Comparison of ENCODE assay signal across 20 cellular contexts in the genomic region with DNA sequence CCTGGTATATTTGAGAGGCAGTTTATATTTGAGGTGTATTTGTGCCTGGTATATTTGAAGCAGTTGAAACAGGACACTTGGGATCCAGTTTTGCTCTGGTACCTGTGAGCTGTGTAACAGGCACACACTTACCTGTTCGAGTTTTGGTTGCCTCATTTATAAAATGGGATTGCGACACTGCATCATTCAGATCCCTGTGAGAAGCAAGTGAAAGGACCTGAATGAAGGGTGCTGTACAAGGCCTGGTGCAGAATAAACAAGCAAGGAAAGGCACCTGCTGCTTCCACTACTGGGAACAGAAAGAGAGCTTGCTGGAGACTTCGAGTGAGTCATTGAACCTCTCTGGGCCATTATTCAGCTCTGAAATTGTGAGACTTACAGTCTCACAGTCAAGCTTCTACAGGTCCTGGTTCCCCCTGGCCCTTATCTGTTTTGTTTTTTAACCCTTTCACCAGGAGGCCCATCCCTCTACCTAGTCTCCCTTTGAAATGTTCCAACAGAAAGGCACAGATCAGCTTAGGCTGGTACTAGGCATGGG. TPM values are rescaled to one million over a fixed set of nuclear protein-coding genes. Genes with fewer than 3 reads are reported as not detected.
DNase-seq lines count a peak whose midpoint lies in the region; FAIRE-seq and TF ChIP-seq lines count a peak whose summit lies in the region.
"Had no signal": no experiment of that assay in that cellular context is flagged by ENCODE, and none has a peak within 500 bp of the region (broad histone marks: within the 10 kb centered on the region; RNA-seq: fewer than 3 reads in every experiment).

No MANE protein-coding gene starts in this region.

- H3K27me3 ChIP-seq in keratinocyte (ENCODE audit: control insufficient read depth, extremely low read depth, insufficient read depth, low read length): no peaks in the 10 kb centered on the region
- H3K27me3 ChIP-seq in endodermal cell (ENCODE audit: control insufficient read depth, insufficient read depth, low read length, poor library complexity, severe bottlenecking): no peaks in the 10 kb centered on the region

- H3K4me1 ChIP-seq in OCI-LY7 (ENCODE audit: insufficient read depth, low read length, poor library complexity, severe bottlenecking): peaks cover 42% of the 10 kb centered on the region
- peaks cover 7% of the 10 kb centered on the region for H3K4me1 ChIP-seq in keratinocyte (ENCODE audit: control insufficient read depth, extremely low read depth, insufficient read depth, low read length)
- no peaks in the 10 kb centered on the region for H3K4me1 ChIP-seq in endodermal cell (ENCODE audit: control insufficient read depth, insufficient read depth, low read length)

- H3K9me3 ChIP-seq in OCI-LY7 (ENCODE audit: low read length) (no peaks in the 10 kb centered on the region; the same call in 1 of the 2 replicates), keratinocyte (ENCODE audit: control insufficient read depth, low read depth, low read length) (no peaks in the 10 kb centered on the region), endodermal cell (ENCODE audit: control insufficient read depth, low read length) (peaks cover 8% of the 10 kb centered on the region)

- POLR2A ChIA-PET in OCI-LY7 (lab: Charles Lee): interaction anchor here (0.6 to 0.7 kb wide), 2 partner anchors 385 to 1561 kb away, joined by 3 to 4 read pairs; no protein-coding TSS in a partner anchor

- H3K4me1 Mint-ChIP-seq in endodermal cell: peaks cover 11% of the 10 kb centered on the region
- H3K4me1 Mint-ChIP-seq: CD4-positive, alpha-beta memory T cell had no signal

- peaks cover 4% of the 10 kb centered on the region for H3K27me3 Mint-ChIP-seq in endodermal cell (ENCODE audit: insufficient read depth)

- H3K9me3 Mint-ChIP-seq in endodermal cell: peaks cover 6% of the 10 kb centered on the region

- no peak overlapping the region for H3K4me3 Mint-ChIP-seq in endodermal cell
- H3K4me3 Mint-ChIP-seq: CD4-positive, alpha-beta memory T cell had no signal

- TF ChIP-seq POLR2A in lower leg skin (IDR thresholded peaks at IDR 0.05): no peak

- peak; percentile 11 for DNase-seq in NCI-H345 (lab: John Stamatoyannopoulos, UW)
- no peak for DNase-seq in NCI-H345 treated with DMSO at 0.1 percent for 48 hours (lab: John Stamatoyannopoulos, UW; ENCODE audit: unreplicated experiment)
- DNase-seq in OCI-LY7 (ENCODE audit: low spot score): no peak
- DNase-seq in keratinocyte (ENCODE audit: low read depth, low spot score): no peak
- no peak for DNase-seq in endodermal cell
- DNase-seq in NCI-H82 treated with DMSO at 0.1 percent for 48 hours (lab: John Stamatoyannopoulos, UW; ENCODE audit: unreplicated experiment): no peak
- no peak for DNase-seq in lower leg skin (ENCODE audit: low spot score in 2 of 2)
- no peak for DNase-seq in AML-193 (lab: John Stamatoyannopoulos, UW)
- DNase-seq: CD4-positive, alpha-beta memory T cell; DMS153; H7; NCI-H1105; NCI-H2081; NCI-H524 treated with DMSO at 0.1 percent for 48 hours; OCI-M1; Right ventricle myocardium superior had no signal

- H2AFZ ChIP-seq in OCI-LY7 (ENCODE audit: low read length) (no peak overlapping the region; the same call in 1 of the 2 replicates), keratinocyte (ENCODE audit: control insufficient read depth, low read length) (no peak overlapping the region)

- 87% methylated on average over 3 of the region's 3 CpGs for WGBS in endodermal cell (ENCODE audit: insufficient coverage in 1 of 2, insufficient read length in 1 of 2), 2 experiments
- 69 to 70% methylated on average over 3 of the region's 3 CpGs for WGBS in lower leg skin, 2 donors

- H3K27ac Mint-ChIP-seq in endodermal cell: no peak overlapping the region

- H3K27ac ChIP-seq in OCI-LY7 (ENCODE audit: low read depth, low read length, poor library complexity, severe bottlenecking): no peak overlapping the region
- H3K27ac ChIP-seq in keratinocyte (ENCODE audit: control insufficient read depth, insufficient read depth, low read length): no peak overlapping the region
- no peak overlapping the region for H3K27ac ChIP-seq in endodermal cell (ENCODE audit: low read depth, low read length)

- no peak overlapping the region for H3K9ac ChIP-seq in keratinocyte (ENCODE audit: control insufficient read depth, extremely low read depth, insufficient read depth, low read length)
- no peak overlapping the region for H3K9ac ChIP-seq in endodermal cell (ENCODE audit: extremely low read depth, low read length, poor library complexity, severe bottlenecking)

- dilution Hi-C loops in keratinocyte (cut with MboI; ENCODE audit: extremely low pct_ligation_motif_present, low sequenced_read_pairs): no loop called here

- no peaks in the 10 kb centered on the region for H4K20me1 ChIP-seq in OCI-LY7 (ENCODE audit: insufficient read depth, low read length)
- no peaks in the 10 kb centered on the region for H4K20me1 ChIP-seq in keratinocyte (ENCODE audit: control insufficient read depth, extremely low read depth, insufficient read depth, low read length)

- TF ChIP-seq CTCF in OCI-LY7 (conservative IDR thresholded peaks at IDR 0.05; ENCODE audit: low read length) (no peak), keratinocyte (optimal IDR thresholded peaks at IDR 0.05 in 1 of 3, IDR thresholded peaks at IDR 0.05 in 1 of 3, conservative IDR thresholded peaks at IDR 0.05 in 1 of 3; ENCODE audit: extremely low read depth in 1 of 3, insufficient read depth in 2 of 3, low read length in 3 of 3) (no peak), endodermal cell (conservative IDR thresholded peaks at IDR 0.05) (no peak), lower leg skin (IDR thresholded peaks at IDR 0.05) (no peak)

- intact Hi-C loops in OCI-LY7 (cut with micrococcal nuclease; ENCODE audit: unreplicated experiment): no loop called here
- intact Hi-C loops in lower leg skin (cut with DNase I; ENCODE audit: low total_unique reads): no loop called here

- BruUV-seq in OCI-LY7 (replicated peaks; lab: Mats Ljungman, UMichigan): no TSS peak

- no peaks in the 10 kb centered on the region for H3K36me3 Mint-ChIP-seq in endodermal cell (ENCODE audit: low read depth)
- H3K36me3 Mint-ChIP-seq: CD4-positive, alpha-beta memory T cell had no signal

- CTCF ChIA-PET in OCI-LY7 (lab: Charles Lee; ENCODE audit: unreplicated experiment): no interaction called here

- H3K4me3 ChIP-seq in OCI-LY7 (ENCODE audit: low read depth, low read length, poor library complexity, severe bottlenecking) (no peak overlapping the region), keratinocyte (ENCODE audit: control insufficient read depth in 2 of 3, extremely low read depth in 1 of 3, insufficient read depth in 2 of 3, low read depth in 1 of 3, low read length in 3 of 3) (no peak overlapping the region), endodermal cell (ENCODE audit: low read length) (no peak overlapping the region), lower leg skin (ENCODE audit: low read depth, poor library complexity, severe bottlenecking) (no peak overlapping the region)

- no peaks in the 10 kb centered on the region for H3K79me2 ChIP-seq in OCI-LY7 (ENCODE audit: insufficient read depth, low read depth, low read length)
- no peaks in the 10 kb centered on the region for H3K79me2 ChIP-seq in keratinocyte (ENCODE audit: control insufficient read depth, insufficient read depth, low read length)

- FAIRE-seq in keratinocyte (lab: Jason Lieb, UNC): peak; percentile 26

- peak overlapping the region; percentile 86; the same call in 1 of the 2 replicates for H3K4me2 ChIP-seq in OCI-LY7 (ENCODE audit: low read length)
- H3K4me2 ChIP-seq in keratinocyte (ENCODE audit: control insufficient read depth, extremely low read depth, insufficient read depth, low read depth, low read length): no peak overlapping the region

- no peaks in the 10 kb centered on the region for H3K36me3 ChIP-seq in OCI-LY7 (ENCODE audit: insufficient read depth, low read length)
- H3K36me3 ChIP-seq in keratinocyte (ENCODE audit: control insufficient read depth in 2 of 2, extremely low read depth in 1 of 2, insufficient read depth in 2 of 2, low read length in 2 of 2): no peaks in the 10 kb centered on the region
- no peaks in the 10 kb centered on the region for H3K36me3 ChIP-seq in endodermal cell (ENCODE audit: control insufficient read depth, insufficient read depth, low read length)

- H3K9me2 ChIP-seq in OCI-LY7 (ENCODE audit: insufficient read depth, low read length): no peaks in the 10 kb centered on the region

- peaks cover 3% of the 10 kb centered on the region for H3K9me1 ChIP-seq in keratinocyte (ENCODE audit: control insufficient read depth, extremely low read depth, insufficient read depth, low read length)

RNA-seq across cellular contexts. Expression of a gene that starts 11.5 kb away (rescaled TPM):
- not detected in 2 replicates for total RNA-seq in OCI-LY7 (2014; rRNA removed; shearing (Covaris generic))
- total RNA-seq in OCI-LY7 (2022): not detected in 2 replicates
- polyA plus RNA-seq in keratinocyte: 0.05 to 0.35 TPM (median 0.25 TPM) in 3 replicates
- 0.66 TPM for polyA plus RNA-seq in keratinocyte (2011; ENCODE audit: low read depth)
- polyA plus RNA-seq in keratinocyte (2011; cell fraction: cytosol; rRNA removed): 0.10 and 0.24 TPM in 2 replicates
- 0.51 and 0.83 TPM in 2 replicates for polyA plus RNA-seq in keratinocyte (2011; cell fraction: nucleus; rRNA removed)
- polyA plus RNA-seq in keratinocyte (2012; ENCODE audit: low replicate concordance): 0.18 and 1.8 TPM in 2 replicates
- 0.19 to 0.66 TPM (median 0.53 TPM) in 3 replicates for polyA minus RNA-seq in keratinocyte
- not detected for polyA minus RNA-seq in keratinocyte (2011; cell fraction: cytosol; rRNA and poly(A)+ RNA removed)
- polyA minus RNA-seq in keratinocyte (2011; cell fraction: nucleus; rRNA and poly(A)+ RNA removed): 0.54 and 0.95 TPM in 2 replicates
- not detected for total RNA-seq in endodermal cell
- not detected for polyA plus RNA-seq in endodermal cell (2013, experiment 1 of 2)
- not detected for polyA plus RNA-seq in endodermal cell (2013, experiment 2 of 2)
- 10 to 100 TPM in 2 of 4 donors, 1 to 10 TPM in 2; 4.0 to 13.5 (median 9.3) TPM for total RNA-seq in lower leg skin
- total RNA-seq: CD4-positive, alpha-beta memory T cell; H7; HT-29; Right ventricle myocardium superior had no signal
- polyA plus RNA-seq: BJ; CD4-positive, alpha-beta memory T cell had no signal

RNA-seq across cellular contexts. Expression of a gene that starts 14.1 kb away (rescaled TPM):
- total RNA-seq in OCI-LY7 (2014; rRNA removed; shearing (Covaris generic)): not detected in 2 replicates
- total RNA-seq in OCI-LY7 (2022) (not detected in 2 replicates), endodermal cell (not detected), lower leg skin (under 1 TPM in 2 of 4 donors, not detected in 2; 0.10 to 0.34 TPM)
- 0.03 TPM in 2 of 3 replicates, not detected in the other for polyA plus RNA-seq in keratinocyte
- 0.17 TPM for polyA plus RNA-seq in keratinocyte (2011; ENCODE audit: low read depth)
- polyA plus RNA-seq in keratinocyte (2011; cell fraction: cytosol; rRNA removed): 0.04 TPM in 1 of 2 replicates, not detected in the other
- 0.05 and 0.07 TPM in 2 replicates for polyA plus RNA-seq in keratinocyte (2011; cell fraction: nucleus; rRNA removed)
- 0.03 TPM in 1 of 2 replicates, not detected in the other for polyA plus RNA-seq in keratinocyte (2012; ENCODE audit: low replicate concordance)
- polyA minus RNA-seq in keratinocyte: not detected in 3 replicates
- polyA minus RNA-seq in keratinocyte (2011; cell fraction: cytosol; rRNA and poly(A)+ RNA removed): not detected
- polyA minus RNA-seq in keratinocyte (2011; cell fraction: nucleus; rRNA and poly(A)+ RNA removed): not detected in 2 replicates
- polyA plus RNA-seq in endodermal cell (2013, experiment 1 of 2): not detected
- not detected for polyA plus RNA-seq in endodermal cell (2013, experiment 2 of 2)
- total RNA-seq: A172; CD4-positive, alpha-beta memory T cell; HT-29; Right ventricle myocardium superior had no signal
- polyA plus RNA-seq: BJ; CD4-positive, alpha-beta memory T cell had no signal

RNA-seq across cellular contexts. Expression of a gene that starts 38.9 kb away (rescaled TPM):
- total RNA-seq in OCI-LY7 (2014; rRNA removed; shearing (Covaris generic)): not detected in 2 replicates
- total RNA-seq in OCI-LY7 (2022) (not detected in 2 replicates), endodermal cell (not detected), lower leg skin (under 1 TPM in 1 of 4 donors, not detected in 3; 0.36 TPM)
- polyA plus RNA-seq in keratinocyte: 0.42 to 0.73 TPM (median 0.59 TPM) in 3 replicates
- polyA plus RNA-seq in keratinocyte (2011; ENCODE audit: low read depth): 1.2 TPM
- 0.51 and 0.88 TPM in 2 replicates for polyA plus RNA-seq in keratinocyte (2011; cell fraction: cytosol; rRNA removed)
- 0.29 and 0.59 TPM in 2 replicates for polyA plus RNA-seq in keratinocyte (2011; cell fraction: nucleus; rRNA removed)
- 0.50 and 0.95 TPM in 2 replicates for polyA plus RNA-seq in keratinocyte (2012; ENCODE audit: low replicate concordance)
- 0.42 to 3.3 TPM (median 0.63 TPM) in 3 replicates for polyA minus RNA-seq in keratinocyte
- polyA minus RNA-seq in keratinocyte (2011; cell fraction: cytosol; rRNA and poly(A)+ RNA removed): not detected
- polyA minus RNA-seq in keratinocyte (2011; cell fraction: nucleus; rRNA and poly(A)+ RNA removed): 0.32 TPM in 1 of 2 replicates, not detected in the other
- polyA plus RNA-seq in endodermal cell (2013, experiment 1 of 2): 0.25 TPM
- 0.33 TPM for polyA plus RNA-seq in endodermal cell (2013, experiment 2 of 2)
- total RNA-seq: A172; CD4-positive, alpha-beta memory T cell; H7; HT-29; LHCN-M2; Right ventricle myocardium superior had no signal
- polyA plus RNA-seq: BJ; CD4-positive, alpha-beta memory T cell had no signal

Comparison
In these comparisons a context has a peak if more than half of its experiments do, and no peak if none do; other contexts are left out.
1. RNA of a gene that starts 11.5 kb away (total RNA-seq): 4.0 to 13.5 TPM in lower leg skin; not detected in endodermal cell and not detected in OCI-LY7; every median in the first group is over 4 times any median in the second.